ENCODE assay signal across 8 cellular contexts in the genomic region with DNA sequence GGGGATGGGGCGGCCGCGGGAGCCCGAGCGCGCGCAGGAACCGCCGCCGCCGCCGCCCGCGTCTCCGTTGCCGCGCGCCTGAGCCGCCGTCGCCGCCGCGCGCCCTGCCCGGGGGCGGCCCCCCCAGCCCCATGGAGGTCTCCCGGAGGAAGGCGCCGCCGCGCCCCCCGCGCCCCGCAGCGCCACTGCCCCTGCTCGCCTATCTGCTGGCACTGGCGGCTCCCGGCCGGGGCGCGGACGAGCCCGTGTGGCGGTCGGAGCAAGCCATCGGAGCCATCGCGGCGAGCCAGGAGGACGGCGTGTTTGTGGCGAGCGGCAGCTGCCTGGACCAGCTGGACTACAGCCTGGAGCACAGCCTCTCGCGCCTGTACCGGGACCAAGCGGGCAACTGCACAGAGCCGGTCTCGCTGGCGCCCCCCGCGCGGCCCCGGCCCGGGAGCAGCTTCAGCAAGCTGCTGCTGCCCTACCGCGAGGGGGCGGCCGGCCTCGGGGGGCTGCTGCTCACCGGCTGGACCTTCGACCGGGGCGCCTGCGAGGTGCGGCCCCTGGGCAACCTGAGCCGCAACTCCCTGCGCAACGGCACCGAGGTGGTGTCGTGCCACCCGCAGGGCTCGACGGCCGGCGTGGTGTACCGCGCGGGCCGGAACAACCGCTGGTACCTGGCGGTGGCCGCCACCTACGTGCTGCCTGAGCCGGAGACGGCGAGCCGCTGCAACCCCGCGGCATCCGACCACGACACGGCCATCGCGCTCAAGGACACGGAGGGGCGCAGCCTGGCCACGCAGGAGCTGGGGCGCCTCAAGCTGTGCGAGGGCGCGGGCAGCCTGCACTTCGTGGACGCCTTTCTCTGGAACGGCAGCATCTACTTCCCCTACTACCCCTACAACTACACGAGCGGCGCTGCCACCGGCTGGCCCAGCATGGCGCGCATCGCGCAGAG. TPM values are rescaled to one million over a fixed set of nuclear protein-coding genes. Genes with fewer than 3 reads are reported as not detected.
A peak's percentile ranks its signal among the peaks of the same experiment; 100 is the strongest.
DNase-seq lines count a peak whose midpoint lies in the region; ATAC-seq, FAIRE-seq and TF ChIP-seq lines count a peak whose summit lies in the region.

No MANE protein-coding gene starts in this region.

- H3K4me1 Mint-ChIP-seq in astrocyte (ENCODE audit: low read depth, unreplicated experiment), result no peaks in the 10 kb centered on the region

- H3K27ac ChIP-seq in BLaER1 treated with 17β-estradiol and CSF1 and Interleukin-3, amounts not matched to agents 10 nM and 100 nM, result peak overlapping the region in 10 of 11 experiments; percentile 14 to 74 (median 68); a peak in 19 of 22 replicates
- H3K27ac ChIP-seq in SJSA1, result no peak overlapping the region
- no peak overlapping the region for H3K27ac ChIP-seq in astrocyte (ENCODE audit: low read depth, low read length)
- H3K27ac ChIP-seq in iPS DF 6.9 (ENCODE audit: low read length), result no peak overlapping the region
- H3K27ac ChIP-seq in skin epidermis, result peak overlapping the region in 17 of 21 experiments; percentile 4 to 82 (median 64)

- peak overlapping the region; percentile 73 to 89 (median 84) for H3K4me3 ChIP-seq in BLaER1 treated with 17β-estradiol and CSF1 and Interleukin-3, amounts not matched to agents 10 nM and 100 nM
- peak overlapping the region; percentile 35 for H3K4me3 ChIP-seq in SJSA1
- H3K4me3 ChIP-seq in astrocyte (ENCODE audit: insufficient read depth, low read depth, low read length), result peak overlapping the region; percentile 37
- peak overlapping the region; percentile 49; the same call in 1 of the 2 replicates for H3K4me3 ChIP-seq in iPS DF 6.9 (ENCODE audit: low read length)
- H3K4me3 ChIP-seq in skin epidermis, result peak overlapping the region; percentile 48 to 59 (median 57)

- no peaks in the 10 kb centered on the region for H3K36me3 ChIP-seq in BLaER1 treated with 17β-estradiol and CSF1 and Interleukin-3, amounts not matched to agents 10 nM and 100 nM
- H3K36me3 ChIP-seq in SJSA1, result no peaks in the 10 kb centered on the region
- H3K36me3 ChIP-seq in astrocyte (ENCODE audit: insufficient read depth, low read length), result no peaks in the 10 kb centered on the region
- H3K36me3 ChIP-seq in iPS DF 6.9 (ENCODE audit: control insufficient read depth, insufficient read depth, low read length), result no peaks in the 10 kb centered on the region

- peak; percentile 15 to 45 for DNase-seq in SJSA1 (ENCODE audit: low read depth in 1 of 2, low spot score in 2 of 2)
- peak; percentile 24 for DNase-seq in astrocyte (ENCODE audit: low read depth)
- no peak for DNase-seq in iPS DF 6.9 (ENCODE audit: low read depth, low spot score)
- no peak for DNase-seq in T1000 (lab: John Stamatoyannopoulos, UW)

- no peaks in the 10 kb centered on the region for H3K79me2 ChIP-seq in astrocyte (ENCODE audit: insufficient read depth, low read length)

- H3K27ac Mint-ChIP-seq in astrocyte (ENCODE audit: unreplicated experiment), result no peak overlapping the region

- H3K4me2 ChIP-seq in BLaER1 treated with 17β-estradiol and CSF1 and Interleukin-3, amounts not matched to agents 10 nM and 100 nM, result peak overlapping the region; percentile 95 to 99 (median 98)
- H3K4me2 ChIP-seq in astrocyte (ENCODE audit: low read length), result peak overlapping the region; percentile 80

- no peaks in the 10 kb centered on the region for H3K9me3 Mint-ChIP-seq in astrocyte (ENCODE audit: unreplicated experiment)

- no peaks in the 10 kb centered on the region for H3K9me3 ChIP-seq in BLaER1 treated with 17β-estradiol and CSF1 and Interleukin-3, amounts not matched to agents 10 nM and 100 nM (replicated peaks in 1 of 11)
- H3K9me3 ChIP-seq in SJSA1 (replicated peaks), result peaks cover 9% of the 10 kb centered on the region; the same call in 1 of the 2 replicates
- H3K9me3 ChIP-seq in astrocyte (ENCODE audit: insufficient read depth, low read depth, low read length), result no peaks in the 10 kb centered on the region
- no peaks in the 10 kb centered on the region for H3K9me3 ChIP-seq in iPS DF 6.9 (ENCODE audit: control insufficient read depth, insufficient read depth, low read length)

- H3K4me1 ChIP-seq in BLaER1 treated with 17β-estradiol and CSF1 and Interleukin-3, amounts not matched to agents 10 nM and 100 nM, result peaks cover 22 to 39% (median 30%) of the 10 kb centered on the region in 10 experiments
- H3K4me1 ChIP-seq in SJSA1 (replicated peaks), result peaks cover 12% of the 10 kb centered on the region
- peaks cover 7% of the 10 kb centered on the region for H3K4me1 ChIP-seq in astrocyte (ENCODE audit: insufficient read depth, low read length)
- H3K4me1 ChIP-seq in iPS DF 6.9 (ENCODE audit: control insufficient read depth, insufficient read depth, low read length), result no peaks in the 10 kb centered on the region; the same call in none of the 2 replicates

- peaks cover 69 to 82% (median 77%) of the 10 kb centered on the region in 11 experiments for H3K27me3 ChIP-seq in BLaER1 treated with 17β-estradiol and CSF1 and Interleukin-3, amounts not matched to agents 10 nM and 100 nM
- H3K27me3 ChIP-seq in SJSA1 (replicated peaks) (peaks cover 83% of the 10 kb centered on the region), astrocyte (ENCODE audit: insufficient read depth, low read length) (peaks cover 81% of the 10 kb centered on the region), iPS DF 6.9 (ENCODE audit: control insufficient read depth, insufficient read depth, low read length) (peaks cover 50% of the 10 kb centered on the region)

- H3K9ac ChIP-seq in BLaER1 treated with 17β-estradiol and CSF1 and Interleukin-3, amounts not matched to agents 10 nM and 100 nM, result peak overlapping the region; percentile 64 to 84 (median 79)
- H3K9ac ChIP-seq in astrocyte (ENCODE audit: low read length), result no peak overlapping the region

- H3K27me3 Mint-ChIP-seq in astrocyte (ENCODE audit: low read depth, unreplicated experiment), result peaks cover 42% of the 10 kb centered on the region

- no CpG with 5 or more reads among the region's 124 CpGs for WGBS in iPS DF 6.9 (ENCODE audit: insufficient coverage, insufficient read length)

- H3K4me3 Mint-ChIP-seq in astrocyte (ENCODE audit: unreplicated experiment), result peak overlapping the region; percentile 73

- no peak for TF ChIP-seq CTCF in astrocyte (IDR thresholded peaks at IDR 0.05; ENCODE audit: insufficient read depth, low read depth, low read length)

- peaks cover 22 to 39% (median 34%) of the 10 kb centered on the region in 11 experiments; a peak in 20 of 22 replicates for H4K20me1 ChIP-seq in BLaER1 treated with 17β-estradiol and CSF1 and Interleukin-3, amounts not matched to agents 10 nM and 100 nM
- H4K20me1 ChIP-seq in astrocyte (ENCODE audit: insufficient read depth, low read length), result no peaks in the 10 kb centered on the region

- ATAC-seq in GM19023 (IDR thresholded peaks at IDR 0.05; ENCODE audit: unreplicated experiment) (peak; percentile 25), HG03139 (IDR thresholded peaks at IDR 0.05; ENCODE audit: unreplicated experiment) (peak; percentile 18)

- H3K36me3 Mint-ChIP-seq in astrocyte (ENCODE audit: low read depth, unreplicated experiment), result no peaks in the 10 kb centered on the region

- H2AFZ ChIP-seq in astrocyte (ENCODE audit: low read depth, low read length), result peak overlapping the region; percentile 56

- no peak for FAIRE-seq in astrocyte (lab: Jason Lieb, UNC)

RNA-seq across cellular contexts. Expression of a gene that starts 0.7 kb away (rescaled TPM):
- 2.6 and 4.4 TPM in 2 replicates for total RNA-seq in SJSA1 (2014; rRNA removed; shearing (Covaris generic))
- 5.8 and 6.9 TPM in 2 replicates for total RNA-seq in astrocyte

Comparison
In these comparisons a context has a peak if more than half of its experiments do, and no peak if none do; other contexts are left out.
1. H3K27ac ChIP-seq: peak in BLaER1 treated with 17β-estradiol and CSF1 and Interleukin-3, amounts not matched to agents 10 nM and 100 nM (10 of 11) and skin epidermis (17 of 21); none in SJSA1 (single experiment), astrocyte (single experiment) and iPS DF 6.9 (single experiment).
2. DNase-seq: peak in SJSA1 (2 of 2) and astrocyte (single experiment); none in iPS DF 6.9 (single experiment) and T1000 (single experiment).
3. Peak in every context shown above with its lines, with median percentiles within 50 percentile points of each other: H3K4me3 ChIP-seq.